10 cellular contexts compared by ENCODE assay signal in genomic region chr13:24264976-24265375, GRCh38. TPM values are rescaled to one million over a fixed set of nuclear protein-coding genes. Genes with fewer than 3 reads are reported as not detected.
DNase-seq lines count a peak whose midpoint lies in the region; ATAC-seq and TF ChIP-seq lines count a peak whose summit lies in the region.
"Had no signal": no experiment of that assay in that cellular context is flagged by ENCODE, and none has a peak within 500 bp of the region (broad histone marks: within the 10 kb centered on the region; RNA-seq: fewer than 3 reads in every experiment).

No MANE protein-coding gene starts in this region.

- H3K27ac ChIP-seq in lower lobe of right lung = peak overlapping the region; percentile 28
- H3K27ac ChIP-seq in ascending aorta = no peak overlapping the region
- no peak overlapping the region for H3K27ac ChIP-seq in esophagus muscularis mucosa (replicated peaks in 1 of 4)

- intact Hi-C loops in lower lobe of right lung (cut with DNase I) (no loop called here), ascending aorta (cut with DNase I) (no loop called here), esophagus muscularis mucosa (cut with DNase I) (no loop called here)

- TF ChIP-seq CTCF in lower lobe of right lung (IDR thresholded peaks at IDR 0.05) (no peak), ascending aorta (IDR thresholded peaks at IDR 0.05) (no peak), esophagus muscularis mucosa (IDR thresholded peaks at IDR 0.05) (no peak)

- H3K9me3 Mint-ChIP-seq in stimulated activated naive CD8-positive, alpha-beta T cell treated with anti-CD3 and anti-CD28 coated beads, Interleukin-15, amount 100 ng/mL, for 72 hours = no peaks in the 10 kb centered on the region

- no peak for TF ChIP-seq EP300 in esophagus muscularis mucosa (IDR thresholded peaks at IDR 0.05)

- no peaks in the 10 kb centered on the region for H3K27me3 Mint-ChIP-seq in stimulated activated naive CD8-positive, alpha-beta T cell treated with anti-CD3 and anti-CD28 coated beads, Interleukin-15, amount 100 ng/mL, for 72 hours

- no peak for TF ChIP-seq POLR2A in esophagus muscularis mucosa (IDR thresholded peaks at IDR 0.05; ENCODE audit: low read depth)

- H3K4me1 ChIP-seq in lower lobe of right lung (peaks cover 45% of the 10 kb centered on the region), ascending aorta (no peaks in the 10 kb centered on the region), esophagus muscularis mucosa (peaks cover 5 to 31% (median 13%) of the 10 kb centered on the region in 4 donors)

- no peaks in the 10 kb centered on the region for H3K27me3 ChIP-seq in lower lobe of right lung (ENCODE audit: low read depth)
- no peaks in the 10 kb centered on the region for H3K27me3 ChIP-seq in ascending aorta
- H3K27me3 ChIP-seq in esophagus muscularis mucosa = no peaks in the 10 kb centered on the region

- WGBS in esophagus muscularis mucosa = 77% methylated on average over 8 of the region's 8 CpGs

- ATAC-seq in HG03442 (IDR thresholded peaks at IDR 0.05; ENCODE audit: unreplicated experiment) = peak; percentile 71
- ATAC-seq in lower lobe of right lung = peak; percentile 91 to 93
- peak; percentile 98 for ATAC-seq in stimulated activated naive CD8-positive, alpha-beta T cell treated with anti-CD3 and anti-CD28 coated beads, Interleukin-15, amount 100 ng/mL, for 72 hours
- no peak for ATAC-seq in HG03565 (IDR thresholded peaks at IDR 0.05; ENCODE audit: unreplicated experiment)
- ATAC-seq: HCT116 had no signal

- DNase-seq in activated CD8-positive, alpha-beta memory T cell treated with anti-CD3 and anti-CD28 coated beads, Interleukin-2, amount 50 U/mL, for 4 hours = peak; percentile 78
- DNase-seq in lower lobe of right lung = peak; percentile 75
- DNase-seq in stimulated activated naive CD8-positive, alpha-beta T cell treated with anti-CD3 and anti-CD28 coated beads, Interleukin-15, amount 100 ng/mL, for 72 hours = peak; percentile 75 to 84
- DNase-seq in NCI-H524 treated with DMSO at 0.1 percent for 48 hours (lab: John Stamatoyannopoulos, UW) = no peak
- no peak for DNase-seq in ascending aorta (ENCODE audit: low spot score in 2 of 2)
- no peak for DNase-seq in esophagus muscularis mucosa (ENCODE audit: extremely low spot score)

- peaks cover 97% of the 10 kb centered on the region for H3K4me1 Mint-ChIP-seq in stimulated activated naive CD8-positive, alpha-beta T cell treated with anti-CD3 and anti-CD28 coated beads, Interleukin-15, amount 100 ng/mL, for 72 hours

- H3K27ac Mint-ChIP-seq in stimulated activated naive CD8-positive, alpha-beta T cell treated with anti-CD3 and anti-CD28 coated beads, Interleukin-15, amount 100 ng/mL, for 72 hours = peak overlapping the region; percentile 79 to 89

- H3K36me3 ChIP-seq in lower lobe of right lung (no peaks in the 10 kb centered on the region), ascending aorta (no peaks in the 10 kb centered on the region), esophagus muscularis mucosa (no peaks in the 10 kb centered on the region)

- H3K4me3 ChIP-seq in lower lobe of right lung (no peak overlapping the region), ascending aorta (no peak overlapping the region), esophagus muscularis mucosa (no peak overlapping the region)

- H3K4me3 Mint-ChIP-seq in stimulated activated naive CD8-positive, alpha-beta T cell treated with anti-CD3 and anti-CD28 coated beads, Interleukin-15, amount 100 ng/mL, for 72 hours = peak overlapping the region; percentile 72 to 76

- no peaks in the 10 kb centered on the region for H3K9me3 ChIP-seq in lower lobe of right lung
- no peaks in the 10 kb centered on the region for H3K9me3 ChIP-seq in ascending aorta
- H3K9me3 ChIP-seq in esophagus muscularis mucosa = no peaks in the 10 kb centered on the region

RNA-seq across cellular contexts. Expression of gene C1QTNF9, which starts 44.4 kb away (rescaled TPM):
- not detected for total RNA-seq in lower lobe of right lung
- not detected for total RNA-seq in ascending aorta
- total RNA-seq in esophagus muscularis mucosa = 1 to 10 TPM in 1 of 4 donors, under 1 TPM in 3; 0.32 to 2.0 (median 0.91) TPM
- total RNA-seq: SK-MEL-5 had no signal

Comparison
In these comparisons a context has a peak if more than half of its experiments do, and no peak if none do; other contexts are left out.
1. DNase-seq: peak in activated CD8-positive, alpha-beta memory T cell treated with anti-CD3 and anti-CD28 coated beads, Interleukin-2, amount 50 U/mL, for 4 hours (single experiment), lower lobe of right lung (single experiment) and stimulated activated naive CD8-positive, alpha-beta T cell treated with anti-CD3 and anti-CD28 coated beads, Interleukin-15, amount 100 ng/mL, for 72 hours (2 of 2); none in NCI-H524 treated with DMSO at 0.1 percent for 48 hours (single experiment), ascending aorta (0 of 2) and esophagus muscularis mucosa (single experiment).